ENCODE assay signal across 6 cellular contexts in genomic region chr22:47465222-47465621, GRCh38.
"Had no signal": no experiment of that assay in that cellular context is flagged by ENCODE, and none has a peak within 500 bp of the region (broad histone marks: within the 10 kb centered on the region; RNA-seq: fewer than 3 reads in every experiment).

No MANE protein-coding gene starts in this region.

- ATAC-seq: GM23338, K562 had no signal

- H3K4me3 ChIP-seq: GM23338, K562 had no signal

- DNase-seq: H9, HCEC 1CT, HFFc6, IMR-90 had no signal
